Comparison of ENCODE assay signal across 8 cellular contexts in genomic region chr15:63277044-63277892, GRCh38. TPM values are rescaled to one million over a fixed set of nuclear protein-coding genes. Genes with fewer than 3 reads are reported as not detected.
DNase-seq lines count a peak whose midpoint lies in the region; ATAC-seq and TF ChIP-seq lines count a peak whose summit lies in the region.

APH1B (plus strand) TSS chr15:63277605; CDS start chr15:63277624, 19 bp downstream.

- H3K27ac ChIP-seq in GM23248 (peak within 1 kb of the TSS; percentile 63), SU-DHL-6 (ENCODE audit: low read depth, low read length) (peak within 1 kb of the TSS; percentile 55), cardiac muscle cell (no peak within 1 kb of the TSS)

- H4K20me1 ChIP-seq in GM23248 (ENCODE audit: insufficient read depth): no peaks in the 10 kb centered on the region
- H4K20me1 ChIP-seq in SU-DHL-6 (ENCODE audit: low read depth, low read length): no peaks in the 10 kb centered on the region

- in situ Hi-C loops in GM23248 (cut with MboI): no loop called here

- no peaks in the 10 kb centered on the region for H3K79me2 ChIP-seq in GM23248 (ENCODE audit: insufficient read depth)
- H3K79me2 ChIP-seq in SU-DHL-6 (ENCODE audit: insufficient read depth, low read length): no peaks in the 10 kb centered on the region

- H3K9ac ChIP-seq in GM23248 (peak within 1 kb of the TSS; percentile 87), SU-DHL-6 (ENCODE audit: low read length) (peak within 1 kb of the TSS; percentile 86)

- H3K9me3 ChIP-seq in GM23248 (ENCODE audit: low read depth): no peaks in the 10 kb centered on the region
- no peaks in the 10 kb centered on the region for H3K9me3 ChIP-seq in MG63
- H3K9me3 ChIP-seq in SU-DHL-6 (ENCODE audit: insufficient read depth, low read length): no peaks in the 10 kb centered on the region
- no peaks in the 10 kb centered on the region for H3K9me3 ChIP-seq in cardiac muscle cell (ENCODE audit: low read depth)

- H3K27me3 ChIP-seq in GM23248 (replicated peaks; ENCODE audit: insufficient read depth) (no peaks in the 10 kb centered on the region), MG63 (no peaks in the 10 kb centered on the region), SU-DHL-6 (ENCODE audit: low read length) (no peaks in the 10 kb centered on the region), cardiac muscle cell (no peaks in the 10 kb centered on the region)

- peaks cover 11% of the 10 kb centered on the region for H3K36me3 Mint-ChIP-seq in activated naive CD8-positive, alpha-beta T cell treated with anti-CD3 and anti-CD28 coated beads, Interleukin-2, amount 10 ng/mL, durations not matched to agents 7 days and 5 days
- H3K36me3 Mint-ChIP-seq in type B pancreatic cell: peaks cover 4% of the 10 kb centered on the region

- peak within 1 kb of the TSS; percentile 88 for H3K4me3 Mint-ChIP-seq in activated naive CD8-positive, alpha-beta T cell treated with anti-CD3 and anti-CD28 coated beads, Interleukin-2, amount 10 ng/mL, durations not matched to agents 7 days and 5 days
- H3K4me3 Mint-ChIP-seq in type B pancreatic cell: peak within 1 kb of the TSS; percentile 96

- DNase-seq in Daoy (ENCODE audit: low read depth) (peak; percentile 82), GM23248 (peak; percentile 77), MG63 (peak; percentile 81), cardiac muscle cell (ENCODE audit: low read depth in 1 of 2, low spot score in 1 of 2) (peak; percentile 81 to 90), posterior cingulate gyrus (peak; percentile 60 to 96 (median 72)), type B pancreatic cell (ENCODE audit: extremely low spot score, unreplicated experiment) (peak; percentile 88)
- peak; percentile 84 for DNase-seq in activated naive CD8-positive, alpha-beta T cell treated with anti-CD3 and anti-CD28 coated beads, Interleukin-2, amount 10 ng/mL, durations not matched to agents 7 days and 5 days

- peak within 1 kb of the TSS; percentile 83 for H3K4me3 ChIP-seq in GM23248
- H3K4me3 ChIP-seq in MG63: peak within 1 kb of the TSS; percentile 66
- peak within 1 kb of the TSS; percentile 94 for H3K4me3 ChIP-seq in SU-DHL-6 (ENCODE audit: insufficient read depth, low read length, poor library complexity, severe bottlenecking)
- peak within 1 kb of the TSS; percentile 62 for H3K4me3 ChIP-seq in cardiac muscle cell

- intact Hi-C loops in posterior cingulate gyrus (cut with DNase I): loop anchor here (2.0 to 10.0 kb wide), 3 partner anchors 88 to 152 kb away; partner anchors contain the start of genes LACTB, RAB8B and RPS27L

- POLR2A ChIA-PET in activated naive CD8-positive, alpha-beta T cell treated with anti-CD3 and anti-CD28 coated beads, Interleukin-2, amount 10 ng/mL, durations not matched to agents 7 days and 5 days (lab: Charles Lee): interaction anchor here (0.7 to 1.2 kb wide), 7 partner anchors 38 to 319 kb away, joined by 3 to 9 read pairs (median 4); partner anchors contain the start of gene RPS27L

- H3K9me3 Mint-ChIP-seq in activated naive CD8-positive, alpha-beta T cell treated with anti-CD3 and anti-CD28 coated beads, Interleukin-2, amount 10 ng/mL, durations not matched to agents 7 days and 5 days: no peaks in the 10 kb centered on the region
- no peaks in the 10 kb centered on the region for H3K9me3 Mint-ChIP-seq in type B pancreatic cell

- H3K4me1 ChIP-seq in GM23248 (ENCODE audit: insufficient read depth): peaks cover 14% of the 10 kb centered on the region
- H3K4me1 ChIP-seq in cardiac muscle cell (ENCODE audit: low read depth): peaks cover 9% of the 10 kb centered on the region

- peaks cover 25% of the 10 kb centered on the region for H3K4me1 Mint-ChIP-seq in activated naive CD8-positive, alpha-beta T cell treated with anti-CD3 and anti-CD28 coated beads, Interleukin-2, amount 10 ng/mL, durations not matched to agents 7 days and 5 days
- H3K4me1 Mint-ChIP-seq in type B pancreatic cell (ENCODE audit: unreplicated experiment): peaks cover 14% of the 10 kb centered on the region

- peaks cover 6% of the 10 kb centered on the region for H3K36me3 ChIP-seq in GM23248 (ENCODE audit: low read depth)
- no peaks in the 10 kb centered on the region for H3K36me3 ChIP-seq in MG63
- H3K36me3 ChIP-seq in SU-DHL-6 (ENCODE audit: low read length): peaks cover 9% of the 10 kb centered on the region; the same call in 1 of the 2 replicates
- no peaks in the 10 kb centered on the region for H3K36me3 ChIP-seq in cardiac muscle cell

- H3K4me2 ChIP-seq in GM23248 (ENCODE audit: unreplicated experiment) (peak within 1 kb of the TSS; percentile 95), SU-DHL-6 (ENCODE audit: low read depth, low read length, poor library complexity, severe bottlenecking) (peak within 1 kb of the TSS; percentile 89)

- TF ChIP-seq CTCF in SU-DHL-6 (IDR thresholded peaks at IDR 0.05; ENCODE audit: insufficient read depth, low read length, poor library complexity, severe bottlenecking) (no peak), cardiac muscle cell (IDR thresholded peaks at IDR 0.05; ENCODE audit: low read depth, low read length) (no peak), type B pancreatic cell (conservative IDR thresholded peaks at IDR 0.05) (peak; percentile 39)

- 0 to 4% methylated on average over 54 to 101 of the region's 102 CpGs for WGBS in GM23248 (ENCODE audit: low coverage in 1 of 2, low lambda C conversion rate in 2 of 2, missing lambda C conversion rate in 2 of 2), 2 experiments

- H3K27ac Mint-ChIP-seq in activated naive CD8-positive, alpha-beta T cell treated with anti-CD3 and anti-CD28 coated beads, Interleukin-2, amount 10 ng/mL, durations not matched to agents 7 days and 5 days: peak within 1 kb of the TSS; percentile 86
- peak within 1 kb of the TSS; percentile 82 for H3K27ac Mint-ChIP-seq in type B pancreatic cell

- peaks cover 19% of the 10 kb centered on the region for H3F3A ChIP-seq in GM23248 (ENCODE audit: insufficient read depth)
- peaks cover 33% of the 10 kb centered on the region for H3F3A ChIP-seq in SU-DHL-6 (ENCODE audit: insufficient read depth)

- H3K27me3 Mint-ChIP-seq in activated naive CD8-positive, alpha-beta T cell treated with anti-CD3 and anti-CD28 coated beads, Interleukin-2, amount 10 ng/mL, durations not matched to agents 7 days and 5 days: no peaks in the 10 kb centered on the region
- H3K27me3 Mint-ChIP-seq in type B pancreatic cell: no peaks in the 10 kb centered on the region

- H3K9me2 ChIP-seq in GM23248 (ENCODE audit: insufficient read depth) (no peaks in the 10 kb centered on the region), SU-DHL-6 (replicated peaks; ENCODE audit: insufficient read depth, low read length) (no peaks in the 10 kb centered on the region)

- ATAC-seq in activated naive CD8-positive, alpha-beta T cell treated with anti-CD3 and anti-CD28 coated beads, Interleukin-2, amount 10 ng/mL, durations not matched to agents 7 days and 5 days (ENCODE audit: low read depth): peak; percentile 88

- H2AFZ ChIP-seq in GM23248 (peak within 1 kb of the TSS; percentile 84), SU-DHL-6 (ENCODE audit: low read depth, low read length, severe bottlenecking) (peak within 1 kb of the TSS; percentile 100)

RNA-seq across cellular contexts. Expression of gene APH1B, which starts in this region (rescaled TPM):
- total RNA-seq in Daoy (2014; rRNA removed; shearing (Covaris generic)): 7.8 and 8.1 TPM in 2 replicates
- 15.8 and 18.6 TPM in 2 replicates for total RNA-seq in GM23248 (2014; rRNA removed; shearing (Covaris generic))
- polyA plus RNA-seq in GM23248 (2016; fragmentation: Nextera tagmentation; extraction: Ambion mirVana): 40.5 and 43.2 TPM in 2 replicates
- 0.84 and 5.2 TPM in 2 replicates for total RNA-seq in MG63 (2014; rRNA removed; shearing (Covaris generic); ENCODE audit: low replicate concordance)
- 10 to 100 TPM; 17.9 to 19.1 TPM for total RNA-seq in activated naive CD8-positive, alpha-beta T cell treated with anti-CD3 and anti-CD28 coated beads, Interleukin-2, amount 10 ng/mL, durations not matched to agents 7 days and 5 days
- 6.7 and 12.4 TPM in 2 replicates for total RNA-seq in cardiac muscle cell
- polyA plus RNA-seq in cardiac muscle cell: 10.2 and 14.4 TPM in 2 replicates
- 13.4 and 16.0 TPM in 2 replicates for total RNA-seq in type B pancreatic cell (ENCODE audit: low replicate concordance)
